Comparison of ENCODE assay signal across 34 cellular contexts in genomic region chr12:4791497-4791896, GRCh38.
"Had no signal": no experiment of that assay in that cellular context is flagged by ENCODE, and none has a peak within 500 bp of the region (broad histone marks: within the 10 kb centered on the region; RNA-seq: fewer than 3 reads in every experiment).

No MANE protein-coding gene starts in this region.

- H3K9me3 ChIP-seq: MG63 had no signal

- H3K4me2 ChIP-seq: KMS-11 had no signal

- H3K36me3 ChIP-seq: MG63 had no signal

- H3K27me3 ChIP-seq: MG63 had no signal

- H3K4me3 ChIP-seq: MG63 had no signal

- DNase-seq: Karpas-422, Kasumi-1, MG63, MM.1S, MV-4-11, NCI-H1048, NCI-H1092, NCI-H1092 treated with DMSO at 0.1 percent for 48 hours, NCI-H1105, NCI-H1105 treated with DMSO at 0.1 percent for 48 hours, NCI-H1417, NCI-H1417 treated with DMSO at 0.1 percent for 48 hours, NCI-H1436, NCI-H1436 treated with DMSO at 0.1 percent for 48 hours, NCI-H146, NCI-H1694, NCI-H1694 treated with DMSO at 0.1 percent for 48 hours, NCI-H187, NCI-H187 treated with DMSO at 0.1 percent for 48 hours, NCI-H1930, NCI-H2029, NCI-H2029 treated with DMSO at 0.1 percent for 48 hours, NCI-H2081, NCI-H2081 treated with DMSO at 0.1 percent for 48 hours, NCI-H2107, NCI-H2171, NCI-H2171 treated with DMSO at 0.1 percent for 48 hours, NCI-H2227 treated with DMSO at 0.1 percent for 48 hours, NCI-H226, NCI-H345, NCI-H446, NCI-H446 treated with DMSO at 0.1 percent for 48 hours, NCI-H510A had no signal

- H3K27ac ChIP-seq: KMS-11 had no signal

- H3K9ac ChIP-seq: KMS-11 had no signal
